1 cellular context compared by ENCODE assay signal in the genomic region with DNA sequence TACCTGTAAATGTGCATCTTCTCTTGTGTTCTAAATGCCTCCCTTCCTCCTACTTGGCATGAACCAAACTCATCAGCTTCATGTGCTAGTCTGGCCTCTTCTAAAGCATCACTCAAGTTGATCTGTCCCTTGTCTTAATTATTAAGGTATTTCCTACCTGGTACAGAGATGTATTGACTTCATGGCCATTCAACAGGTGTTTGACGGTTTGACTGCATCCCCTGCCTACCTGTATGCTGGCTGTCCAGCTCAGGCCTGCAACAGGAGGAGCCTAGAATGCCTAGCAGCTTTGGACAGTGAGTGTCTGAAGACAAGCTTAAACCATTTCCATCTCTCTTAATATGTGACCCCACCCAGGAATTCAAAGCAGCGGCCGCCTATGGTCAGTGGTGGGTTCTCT.
TF ChIP-seq lines count a peak whose summit lies in the region.

No MANE protein-coding gene starts in this region.

TF ChIP-seq in IMR-90, 13 proteins besides CTCF, POLR2A, EP300 and RAD21 (continued from another document):
- TF ChIP-seq, protein P1, sequence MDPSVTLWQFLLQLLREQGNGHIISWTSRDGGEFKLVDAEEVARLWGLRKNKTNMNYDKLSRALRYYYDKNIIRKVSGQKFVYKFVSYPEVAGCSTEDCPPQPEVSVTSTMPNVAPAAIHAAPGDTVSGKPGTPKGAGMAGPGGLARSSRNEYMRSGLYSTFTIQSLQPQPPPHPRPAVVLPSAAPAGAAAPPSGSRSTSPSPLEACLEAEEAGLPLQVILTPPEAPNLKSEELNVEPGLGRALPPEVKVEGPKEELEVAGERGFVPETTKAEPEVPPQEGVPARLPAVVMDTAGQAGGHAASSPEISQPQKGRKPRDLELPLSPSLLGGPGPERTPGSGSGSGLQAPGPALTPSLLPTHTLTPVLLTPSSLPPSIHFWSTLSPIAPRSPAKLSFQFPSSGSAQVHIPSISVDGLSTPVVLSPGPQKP (IDR thresholded peaks at IDR 0.05; ENCODE audit: borderline replicate concordance, low read depth, low read length), result no peak
- TF ChIP-seq RCOR1 (IDR thresholded peaks at IDR 0.05; ENCODE audit: insufficient replicate concordance, low read length) (no peak), MAFK (IDR thresholded peaks at IDR 0.05; ENCODE audit: low read depth, low read length) (no peak), SMC3 (IDR thresholded peaks at IDR 0.05; ENCODE audit: low read depth, low read length) (no peak), MAZ (IDR thresholded peaks at IDR 0.05; ENCODE audit: borderline replicate concordance, low read depth, low read length) (no peak), FOS (IDR thresholded peaks at IDR 0.05; ENCODE audit: low read depth, low read length) (no peak)
